In the genomic region with DNA sequence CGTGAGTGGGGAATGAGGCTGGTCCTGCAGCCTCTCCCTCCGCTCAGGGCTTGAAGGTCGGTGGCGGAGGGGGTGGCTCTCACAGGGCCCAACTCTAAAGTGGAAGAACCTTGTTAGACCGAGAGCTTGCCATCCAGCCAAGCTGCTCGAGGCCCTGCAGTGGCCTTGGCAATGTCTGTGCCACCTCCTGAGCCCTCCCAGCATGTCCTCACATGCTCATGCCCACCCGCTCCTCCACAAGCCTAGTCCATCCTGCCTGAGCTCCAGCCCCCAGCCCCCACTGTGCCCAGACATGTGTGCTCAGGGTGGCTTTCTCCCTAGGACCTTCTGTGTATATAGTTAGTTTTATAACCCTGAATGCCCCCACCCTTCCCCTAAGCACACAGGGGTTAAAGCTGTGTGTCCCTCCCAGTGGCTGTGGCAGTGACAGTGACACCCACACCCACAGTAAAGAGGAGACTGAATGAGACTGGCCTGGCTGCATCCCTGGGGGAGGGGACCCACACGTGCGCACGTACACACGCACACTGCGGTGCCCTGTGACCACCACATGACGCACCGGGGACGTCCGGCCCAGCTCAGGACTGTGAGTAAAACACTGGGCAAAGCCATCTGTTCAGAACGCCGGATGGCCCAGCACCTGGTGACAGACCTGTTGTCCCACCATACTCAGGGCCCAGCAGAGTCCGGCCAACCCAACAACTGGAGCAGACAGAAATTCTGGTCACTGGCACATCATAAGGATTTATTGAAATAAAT, we compare ENCODE assay signal across 1 cellular context.
TF ChIP-seq lines count a peak whose summit lies in the region.

No MANE protein-coding gene starts in this region.

TF ChIP-seq in SK-N-SH treated with all-trans-retinoic acid at 6 μM for 48 hours, 23 proteins besides CTCF, POLR2A, EP300 and RAD21 (continued from another document):
- TF ChIP-seq, protein P1, sequence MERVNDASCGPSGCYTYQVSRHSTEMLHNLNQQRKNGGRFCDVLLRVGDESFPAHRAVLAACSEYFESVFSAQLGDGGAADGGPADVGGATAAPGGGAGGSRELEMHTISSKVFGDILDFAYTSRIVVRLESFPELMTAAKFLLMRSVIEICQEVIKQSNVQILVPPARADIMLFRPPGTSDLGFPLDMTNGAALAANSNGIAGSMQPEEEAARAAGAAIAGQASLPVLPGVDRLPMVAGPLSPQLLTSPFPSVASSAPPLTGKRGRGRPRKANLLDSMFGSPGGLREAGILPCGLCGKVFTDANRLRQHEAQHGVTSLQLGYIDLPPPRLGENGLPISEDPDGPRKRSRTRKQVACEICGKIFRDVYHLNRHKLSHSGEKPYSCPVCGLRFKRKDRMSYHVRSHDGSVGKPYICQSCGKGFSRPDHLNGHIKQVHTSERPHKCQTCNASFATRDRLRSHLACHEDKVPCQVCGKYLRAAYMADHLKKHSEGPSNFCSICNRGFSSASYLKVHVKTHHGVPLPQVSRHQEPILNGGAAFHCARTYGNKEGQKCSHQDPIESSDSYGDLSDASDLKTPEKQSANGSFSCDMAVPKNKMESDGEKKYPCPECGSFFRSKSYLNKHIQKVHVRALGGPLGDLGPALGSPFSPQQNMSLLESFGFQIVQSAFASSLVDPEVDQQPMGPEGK (CRISPR knock-in tag; IDR thresholded peaks at IDR 0.05; ENCODE audit: borderline replicate concordance) = no peak
- TF ChIP-seq, protein P2, sequence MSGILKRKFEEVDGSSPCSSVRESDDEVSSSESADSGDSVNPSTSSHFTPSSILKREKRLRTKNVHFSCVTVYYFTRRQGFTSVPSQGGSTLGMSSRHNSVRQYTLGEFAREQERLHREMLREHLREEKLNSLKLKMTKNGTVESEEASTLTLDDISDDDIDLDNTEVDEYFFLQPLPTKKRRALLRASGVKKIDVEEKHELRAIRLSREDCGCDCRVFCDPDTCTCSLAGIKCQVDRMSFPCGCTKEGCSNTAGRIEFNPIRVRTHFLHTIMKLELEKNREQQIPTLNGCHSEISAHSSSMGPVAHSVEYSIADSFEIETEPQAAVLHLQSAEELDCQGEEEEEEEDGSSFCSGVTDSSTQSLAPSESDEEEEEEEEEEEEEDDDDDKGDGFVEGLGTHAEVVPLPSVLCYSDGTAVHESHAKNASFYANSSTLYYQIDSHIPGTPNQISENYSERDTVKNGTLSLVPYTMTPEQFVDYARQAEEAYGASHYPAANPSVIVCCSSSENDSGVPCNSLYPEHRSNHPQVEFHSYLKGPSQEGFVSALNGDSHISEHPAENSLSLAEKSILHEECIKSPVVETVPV (CRISPR knock-in tag; IDR thresholded peaks at IDR 0.05) = no peak
- TF ChIP-seq CSDC2 (CRISPR knock-in tag; IDR thresholded peaks at IDR 0.05) = no peak
- TF ChIP-seq OSR1 (CRISPR knock-in tag; IDR thresholded peaks at IDR 0.05) = no peak
- TF ChIP-seq ZC3H10 (CRISPR knock-in tag; IDR thresholded peaks at IDR 0.05) = no peak
- TF ChIP-seq TCF4 (CRISPR knock-in tag; IDR thresholded peaks at IDR 0.05; ENCODE audit: borderline replicate concordance) = no peak
- TF ChIP-seq BACH2 (CRISPR knock-in tag; IDR thresholded peaks at IDR 0.05; ENCODE audit: borderline replicate concordance) = no peak
- no peak for TF ChIP-seq ZNF70 (CRISPR knock-in tag; IDR thresholded peaks at IDR 0.05)
- TF ChIP-seq, protein P3, sequence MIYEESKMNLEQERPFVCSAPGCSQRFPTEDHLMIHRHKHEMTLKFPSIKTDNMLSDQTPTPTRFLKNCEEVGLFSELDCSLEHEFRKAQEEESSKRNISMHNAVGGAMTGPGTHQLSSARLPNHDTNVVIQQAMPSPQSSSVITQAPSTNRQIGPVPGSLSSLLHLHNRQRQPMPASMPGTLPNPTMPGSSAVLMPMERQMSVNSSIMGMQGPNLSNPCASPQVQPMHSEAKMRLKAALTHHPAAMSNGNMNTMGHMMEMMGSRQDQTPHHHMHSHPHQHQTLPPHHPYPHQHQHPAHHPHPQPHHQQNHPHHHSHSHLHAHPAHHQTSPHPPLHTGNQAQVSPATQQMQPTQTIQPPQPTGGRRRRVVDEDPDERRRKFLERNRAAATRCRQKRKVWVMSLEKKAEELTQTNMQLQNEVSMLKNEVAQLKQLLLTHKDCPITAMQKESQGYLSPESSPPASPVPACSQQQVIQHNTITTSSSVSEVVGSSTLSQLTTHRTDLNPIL (CRISPR knock-in tag; IDR thresholded peaks at IDR 0.05; ENCODE audit: low read depth) = no peak
- TF ChIP-seq, protein P4, sequence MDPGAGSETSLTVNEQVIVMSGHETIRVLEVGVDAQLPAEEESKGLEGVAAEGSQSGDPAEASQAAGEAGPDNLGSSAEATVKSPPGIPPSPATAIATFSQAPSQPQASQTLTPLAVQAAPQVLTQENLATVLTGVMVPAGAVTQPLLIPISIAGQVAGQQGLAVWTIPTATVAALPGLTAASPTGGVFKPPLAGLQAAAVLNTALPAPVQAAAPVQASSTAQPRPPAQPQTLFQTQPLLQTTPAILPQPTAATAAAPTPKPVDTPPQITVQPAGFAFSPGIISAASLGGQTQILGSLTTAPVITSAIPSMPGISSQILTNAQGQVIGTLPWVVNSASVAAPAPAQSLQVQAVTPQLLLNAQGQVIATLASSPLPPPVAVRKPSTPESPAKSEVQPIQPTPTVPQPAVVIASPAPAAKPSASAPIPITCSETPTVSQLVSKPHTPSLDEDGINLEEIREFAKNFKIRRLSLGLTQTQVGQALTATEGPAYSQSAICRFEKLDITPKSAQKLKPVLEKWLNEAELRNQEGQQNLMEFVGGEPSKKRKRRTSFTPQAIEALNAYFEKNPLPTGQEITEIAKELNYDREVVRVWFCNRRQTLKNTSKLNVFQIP (CRISPR knock-in tag; IDR thresholded peaks at IDR 0.05; ENCODE audit: borderline replicate concordance, low read depth) = no peak
- TF ChIP-seq TOX (CRISPR knock-in tag; IDR thresholded peaks at IDR 0.05; ENCODE audit: borderline replicate concordance) = no peak
TF ChIP-seq in SK-N-SH treated with all-trans-retinoic acid at 6 μM for 48 hours: peak in this region for 0.
